ENCODE assay signal across 11 cellular contexts in the genomic region with DNA sequence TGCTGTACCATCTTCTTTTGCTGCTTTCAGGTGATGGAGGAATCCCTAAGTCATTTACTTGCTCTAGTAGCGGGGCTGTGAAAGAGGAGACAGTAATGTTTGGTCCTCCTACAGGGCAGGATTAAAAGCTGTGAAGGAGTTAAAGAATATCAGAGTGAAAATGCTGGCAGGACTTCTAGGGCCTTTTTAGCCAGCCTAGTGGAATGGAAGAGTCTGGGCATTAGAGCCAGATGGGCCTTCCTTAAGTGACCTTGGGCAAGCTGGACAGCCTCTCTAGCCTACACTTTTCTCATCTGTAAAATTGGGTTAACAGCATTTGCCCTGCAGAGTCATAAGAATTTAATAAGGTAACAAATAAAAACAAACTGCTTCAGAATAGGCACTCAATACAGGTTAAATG.
A peak's percentile ranks its signal among the peaks of the same experiment; 100 is the strongest.
DNase-seq lines count a peak whose midpoint lies in the region; ATAC-seq and TF ChIP-seq lines count a peak whose summit lies in the region.
"Had no signal": no experiment of that assay in that cellular context is flagged by ENCODE, and none has a peak within 500 bp of the region (broad histone marks: within the 10 kb centered on the region; RNA-seq: fewer than 3 reads in every experiment).

No MANE protein-coding gene starts in this region.

- no peak overlapping the region for H2AFZ ChIP-seq in H9 (ENCODE audit: low read length)

- no peak overlapping the region for H4K91ac ChIP-seq in H9 (ENCODE audit: insufficient read length, low read depth, low read length)

- no peak overlapping the region for H3K18ac ChIP-seq in H9 (ENCODE audit: insufficient read length, low read depth, low read length)

- H3K27me3 ChIP-seq in H9 (ENCODE audit: insufficient read depth, low read length) = no peaks in the 10 kb centered on the region
- no peaks in the 10 kb centered on the region for H3K27me3 ChIP-seq in layer of hippocampus (ENCODE audit: control insufficient read depth, insufficient read depth, low read length)
- no peaks in the 10 kb centered on the region for H3K27me3 ChIP-seq in skeletal muscle tissue (ENCODE audit: control insufficient read depth in 3 of 3, insufficient read depth in 3 of 3, low read length in 3 of 3)

- H3K36me3 ChIP-seq in skeletal muscle tissue (ENCODE audit: control insufficient read depth in 3 of 3, insufficient read depth in 3 of 3, low read length in 3 of 3) = no peaks in the 10 kb centered on the region

- H2AK5ac ChIP-seq in H9 (ENCODE audit: insufficient read length, low read length) = no peak overlapping the region

- no peak overlapping the region for H4K5ac ChIP-seq in H9 (ENCODE audit: insufficient read length, low read depth, low read length)

- H3K27me3 Mint-ChIP-seq in H9 (ENCODE audit: low read depth) (no peaks in the 10 kb centered on the region), MCF 10A (ENCODE audit: insufficient read depth, unreplicated experiment) (no peaks in the 10 kb centered on the region)

- CTCF ChIA-PET in MCF 10A (lab: Yijun Ruan, JAX) = interaction anchor here (0.6 to 6.2 kb wide), 5 partner anchors 13 to 484 kb away, joined by 3 to 32 read pairs (median 5); no protein-coding TSS in a partner anchor

- peak overlapping the region in 1 of 2 experiments; percentile 38; a peak in 1 of 5 replicates for H3K4me3 Mint-ChIP-seq in H9
- peak overlapping the region; percentile 75 for H3K4me3 Mint-ChIP-seq in MCF 10A (ENCODE audit: unreplicated experiment)
- H3K4me3 Mint-ChIP-seq: memory B cell, T-helper 17 cell had no signal

- H3K36me3 Mint-ChIP-seq in H9 (ENCODE audit: insufficient read depth in 1 of 3, low read depth in 3 of 3) (no peaks in the 10 kb centered on the region; a peak in 1 of 7 replicates), MCF 10A (ENCODE audit: insufficient read depth, unreplicated experiment) (no peaks in the 10 kb centered on the region)
- H3K36me3 Mint-ChIP-seq: memory B cell had no signal

- WGBS in H9 (ENCODE audit: extremely low coverage, insufficient read length, low lambda C conversion rate) = no CpG with 5 or more reads among the region's 1 CpG

- H3K27ac ChIP-seq in H9 (ENCODE audit: insufficient read length, low read depth, low read length) (no peak overlapping the region), layer of hippocampus (ENCODE audit: low read depth, low read length) (peak overlapping the region; percentile 36), skeletal muscle tissue (ENCODE audit: low read depth, low read length) (peak overlapping the region; percentile 85)

- H3K27ac Mint-ChIP-seq in H9 = peak overlapping the region in 1 of 3 experiments; percentile 99; a peak in 3 of 7 replicates
- H3K27ac Mint-ChIP-seq in MCF 10A (ENCODE audit: low read depth, unreplicated experiment) = peak overlapping the region; percentile 91
- H3K27ac Mint-ChIP-seq: activated T-cell treated with anti-CD3 and anti-CD28 coated beads, Interleukin-2, amount 50 U/mL, for 72 hours; memory B cell; T-helper 17 cell had no signal

- peak overlapping the region; percentile 64 to 84 (median 68) for H3K4me3 ChIP-seq in skeletal muscle tissue (ENCODE audit: low read length in 3 of 3)

- H2BK120ac ChIP-seq in H9 (ENCODE audit: low read depth, low read length, poor library complexity, severe bottlenecking) = no peak overlapping the region

- peak overlapping the region; percentile 51 for H2BK5ac ChIP-seq in H9 (ENCODE audit: insufficient read length, low read length)

- intact Hi-C loops in MCF 10A (cut with micrococcal nuclease) = no loop called here

- no peaks in the 10 kb centered on the region for H3K23me2 ChIP-seq in H9 (ENCODE audit: insufficient read length, low read depth, low read length, poor library complexity, severe bottlenecking)

- H3K4me2 ChIP-seq in H9 (ENCODE audit: insufficient read depth, insufficient read length, low read length) = peak overlapping the region; percentile 66

- no peak overlapping the region for H3T11ph ChIP-seq in H9 (ENCODE audit: low read length)

- H3K56ac ChIP-seq in H9 (ENCODE audit: insufficient read length, low read depth, low read length) = no peak overlapping the region

- no peak overlapping the region for H3K14ac ChIP-seq in H9 (ENCODE audit: insufficient read depth, low read length)

- TF ChIP-seq CTCF in H9 (conservative IDR thresholded peaks at IDR 0.05) (no peak), MCF 10A (IDR thresholded peaks at IDR 0.05; ENCODE audit: unreplicated experiment) (no peak)

- H3K9me3 Mint-ChIP-seq in H9 (no peaks in the 10 kb centered on the region), MCF 10A (ENCODE audit: unreplicated experiment) (no peaks in the 10 kb centered on the region)
- H3K9me3 Mint-ChIP-seq: activated T-cell treated with anti-CD3 and anti-CD28 coated beads, Interleukin-2, amount 50 U/mL, for 72 hours; memory B cell had no signal

- H3K4ac ChIP-seq in H9 (ENCODE audit: low read depth, low read length) = no peak overlapping the region

- no peak for DNase-seq in H9
- DNase-seq in MCF 10A (ENCODE audit: unreplicated experiment) = no peak
- no peak for DNase-seq in LoVo (ENCODE audit: low spot score)
- no peak for DNase-seq in left lobe of liver (ENCODE audit: low spot score)
- DNase-seq in NCI-H1436 (lab: John Stamatoyannopoulos, UW) = no peak
- DNase-seq: activated T-cell treated with anti-CD3 and anti-CD28 coated beads, Interleukin-2, amount 50 U/mL, for 72 hours; T-helper 17 cell had no signal

- H4K20me1 ChIP-seq in H9 (ENCODE audit: control insufficient read depth, insufficient read depth, insufficient read length) = no peaks in the 10 kb centered on the region

- ATAC-seq in left lobe of liver (no peak), HG03139 (IDR thresholded peaks at IDR 0.05; ENCODE audit: unreplicated experiment) (no peak)
- ATAC-seq: activated T-cell treated with anti-CD3 and anti-CD28 coated beads, Interleukin-2, amount 50 U/mL, for 72 hours; T-helper 17 cell had no signal

- H3K9ac ChIP-seq in H9 (ENCODE audit: extremely low read depth, insufficient read length, low read length) (no peak overlapping the region), skeletal muscle tissue (ENCODE audit: low read depth in 1 of 3, low read length in 3 of 3) (peak overlapping the region; percentile 57 to 88 (median 77))

- H3K79me1 ChIP-seq in H9 (ENCODE audit: insufficient read depth, low read depth, low read length, poor library complexity, severe bottlenecking) = no peaks in the 10 kb centered on the region

- H3K4me1 ChIP-seq in H9 (ENCODE audit: insufficient read depth, low read length) (peaks cover 16% of the 10 kb centered on the region), skeletal muscle tissue (ENCODE audit: control insufficient read depth in 3 of 3, insufficient read depth in 3 of 3, low read length in 3 of 3) (peaks cover 43 to 64% (median 54%) of the 10 kb centered on the region in 3 donors)

- H3K79me2 ChIP-seq in H9 (ENCODE audit: insufficient read depth, low read length) = peaks cover 10% of the 10 kb centered on the region; the same call in 1 of the 2 replicates

- H3K23ac ChIP-seq in H9 (ENCODE audit: insufficient read length, low read depth, low read length) = no peak overlapping the region

- H2BK15ac ChIP-seq in H9 (ENCODE audit: low read depth, low read length) = no peak overlapping the region

- no TSS peak for BruUV-seq in MCF 10A (replicated peaks; lab: Mats Ljungman, UMichigan)

- H2BK20ac ChIP-seq in H9 (ENCODE audit: low read depth, low read length, poor library complexity, severe bottlenecking) = no peak overlapping the region

- H3K9me3 ChIP-seq in H9 (ENCODE audit: control insufficient read depth, low read depth, low read length) (no peaks in the 10 kb centered on the region), skeletal muscle tissue (ENCODE audit: control insufficient read depth in 3 of 3, low read length in 3 of 3) (no peaks in the 10 kb centered on the region)

- no peak overlapping the region for H2BK12ac ChIP-seq in H9 (ENCODE audit: insufficient read length, low read depth, low read length)

- no peak overlapping the region for H4K8ac ChIP-seq in H9 (replicated peaks; ENCODE audit: insufficient read length, low read depth, low read length)

- H3K4me1 Mint-ChIP-seq in H9 = peaks cover 59% of the 10 kb centered on the region in 2 experiments
- peaks cover 50% of the 10 kb centered on the region for H3K4me1 Mint-ChIP-seq in MCF 10A (ENCODE audit: insufficient read depth, unreplicated experiment)

- POLR2A ChIA-PET in MCF 10A (lab: Yijun Ruan, JAX) = interaction anchor here (0.6 to 10.5 kb wide), 14 partner anchors 8 to 286 kb away, joined by 3 to 247 read pairs (median 4); no protein-coding TSS in a partner anchor
